Comparison of ENCODE assay signal across 9 cellular contexts in the genomic region with DNA sequence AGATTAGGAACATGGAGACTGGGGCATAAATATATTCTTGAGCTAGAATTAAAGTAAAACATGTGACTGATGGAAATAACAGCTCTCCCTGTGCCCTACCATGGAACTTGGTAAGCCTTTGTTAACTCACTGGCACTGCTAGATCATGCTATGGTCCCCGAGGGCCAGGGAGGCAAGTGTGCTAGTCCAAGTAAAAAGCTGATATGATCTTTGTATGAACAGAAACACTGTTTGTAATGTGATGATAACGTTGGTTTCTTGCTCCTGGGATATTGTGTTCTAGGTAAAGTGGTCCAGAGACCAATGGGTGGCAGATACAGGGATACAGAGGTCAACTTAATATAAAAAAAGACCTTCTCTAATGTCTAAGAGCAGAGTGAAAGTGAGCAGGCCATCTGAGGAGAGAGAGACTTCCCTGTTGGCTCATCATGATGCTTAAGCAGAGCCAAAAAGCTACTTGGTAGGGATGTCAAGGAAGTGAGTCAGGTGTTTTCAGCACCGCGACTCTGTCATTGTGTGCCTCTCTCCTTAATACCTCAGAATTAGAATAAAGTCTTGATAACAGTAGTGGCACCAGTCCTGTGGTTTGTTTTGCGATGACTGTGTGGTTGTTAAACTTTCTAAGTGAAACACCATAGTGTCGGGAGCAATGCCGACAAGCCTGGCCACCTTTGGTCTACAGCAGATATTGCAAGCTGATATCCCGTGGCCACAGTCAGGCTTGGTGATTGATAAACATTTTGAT. TPM values are rescaled to one million over a fixed set of nuclear protein-coding genes. Genes with fewer than 3 reads are reported as not detected.
DNase-seq lines count a peak whose midpoint lies in the region; ATAC-seq lines count a peak whose summit lies in the region.
"Had no signal": no experiment of that assay in that cellular context is flagged by ENCODE, and none has a peak within 500 bp of the region (broad histone marks: within the 10 kb centered on the region; RNA-seq: fewer than 3 reads in every experiment).

No MANE protein-coding gene starts in this region.

- no peaks in the 10 kb centered on the region for H3K9me3 Mint-ChIP-seq in IgD-negative memory B cell

- H3K27me3 Mint-ChIP-seq in IgD-negative memory B cell = no peaks in the 10 kb centered on the region

- intact Hi-C loops in cardiac septum (cut with DNase I) (no loop called here), left colon (cut with DNase I, micrococcal nuclease) (no loop called here)

- H3K27ac Mint-ChIP-seq in IgD-negative memory B cell = peak overlapping the region; percentile 33 to 87 (median 33)

- peak overlapping the region; percentile 8 to 82 (median 46) for H3K4me3 Mint-ChIP-seq in IgD-negative memory B cell

- H3K4me1 Mint-ChIP-seq in IgD-negative memory B cell = peaks cover 28 to 30% (median 29%) of the 10 kb centered on the region in 3 donors

- ATAC-seq in GM21447 (IDR thresholded peaks at IDR 0.05; ENCODE audit: unreplicated experiment) (peak; percentile 62), left colon (no peak)

- DNase-seq in Daoy (ENCODE audit: low read depth) = peak; percentile 72
- peak; percentile 3 for DNase-seq in activated T-helper 1 cell treated with Interleukin-2 at 50 U/mL for 16 hours (ENCODE audit: low read depth)
- DNase-seq in midbrain (lab: John Stamatoyannopoulos, UW) = peak; percentile 9
- no peak for DNase-seq in cardiac septum (ENCODE audit: low spot score)
- no peak for DNase-seq in left colon
- DNase-seq in hepatic stellate cell (ENCODE audit: low spot score) = no peak
- DNase-seq: heart right ventricle had no signal

- peaks cover 1% of the 10 kb centered on the region for H3K36me3 Mint-ChIP-seq in IgD-negative memory B cell

RNA-seq across cellular contexts. Expression of gene BICD1, which starts 27.7 kb away (rescaled TPM):
- 7.3 and 14.2 TPM in 2 replicates for total RNA-seq in Daoy (2014; rRNA removed; shearing (Covaris generic))
- polyA plus RNA-seq in IgD-negative memory B cell = 19.9 TPM
- total RNA-seq in cardiac septum (19.8 TPM), left colon (1 to 10 TPM; 3.0 to 5.0 TPM)

Comparison
In these comparisons a context has a peak if more than half of its experiments do, and no peak if none do; other contexts are left out.
1. DNase-seq: peak in Daoy (single experiment), activated T-helper 1 cell treated with Interleukin-2 at 50 U/mL for 16 hours (single experiment) and midbrain (single experiment); none in cardiac septum (single experiment), left colon (0 of 2) and hepatic stellate cell (single experiment).